9 cellular contexts compared by ENCODE assay signal in genomic region chr10:119250641-119251314, GRCh38. TPM values are rescaled to one million over a fixed set of nuclear protein-coding genes. Genes with fewer than 3 reads are reported as not detected.
DNase-seq lines count a peak whose midpoint lies in the region; ATAC-seq and TF ChIP-seq lines count a peak whose summit lies in the region.
"Had no signal": no experiment of that assay in that cellular context is flagged by ENCODE, and none has a peak within 500 bp of the region (broad histone marks: within the 10 kb centered on the region; RNA-seq: fewer than 3 reads in every experiment).

No MANE protein-coding gene starts in this region.

- H3K4me1 ChIP-seq in CD8-positive, alpha-beta T cell (ENCODE audit: insufficient read depth, low read length), result no peaks in the 10 kb centered on the region
- peaks cover 16 to 25% of the 10 kb centered on the region in 2 donors for H3K4me1 ChIP-seq in neuronal stem cell (ENCODE audit: control insufficient read depth in 2 of 2, insufficient read depth in 1 of 2, low read depth in 1 of 2, low read length in 2 of 2)

- no peak overlapping the region for H3K9ac ChIP-seq in neuronal stem cell (ENCODE audit: low read depth, low read length, poor library complexity)

- intact Hi-C loops in CD8-positive, alpha-beta T cell (cut with DNase I, micrococcal nuclease), result no loop called here

- H3K27ac Mint-ChIP-seq in CD8-positive, alpha-beta T cell, result peak overlapping the region; percentile 46

- H3K23ac ChIP-seq in neuronal stem cell (ENCODE audit: low read depth, low read length, poor library complexity), result no peak overlapping the region

- no peak overlapping the region for H4K8ac ChIP-seq in neuronal stem cell (ENCODE audit: low read depth, low read length)

- no peak overlapping the region for H3K4me3 Mint-ChIP-seq in CD8-positive, alpha-beta T cell

- DNase-seq in CD8-positive, alpha-beta T cell, result no peak
- DNase-seq in OCI-M2 (lab: John Stamatoyannopoulos, UW; ENCODE audit: unreplicated experiment) (peak; percentile 12), epidermal melanocyte (ENCODE audit: insufficient read length, low spot score) (peak; percentile 59), non-pigmented ciliary epithelial cell (ENCODE audit: low read depth) (peak; percentile 75), NCI-H2227 (lab: John Stamatoyannopoulos, UW; ENCODE audit: unreplicated experiment) (no peak), DMS53 (lab: John Stamatoyannopoulos, UW) (no peak), neuronal stem cell (ENCODE audit: low spot score) (no peak)
- no peak for DNase-seq in activated CD4-positive, alpha-beta T cell treated with anti-CD3 and anti-CD28 coated beads, Interleukin-2, amount 50 U/mL, for 4 hours
- DNase-seq: NCI-H1048 had no signal

- no peaks in the 10 kb centered on the region for H3K36me3 ChIP-seq in CD8-positive, alpha-beta T cell (ENCODE audit: insufficient read depth, low read length)
- no peaks in the 10 kb centered on the region for H3K36me3 ChIP-seq in neuronal stem cell (replicated peaks in 1 of 2; ENCODE audit: control insufficient read depth in 2 of 2, insufficient read depth in 2 of 2, low read length in 2 of 2)

- no peak overlapping the region for H3K18ac ChIP-seq in neuronal stem cell (ENCODE audit: low read length)

- H3K36me3 Mint-ChIP-seq in CD8-positive, alpha-beta T cell, result peaks cover 9% of the 10 kb centered on the region

- H3K27me3 Mint-ChIP-seq in CD8-positive, alpha-beta T cell (ENCODE audit: low read depth), result no peaks in the 10 kb centered on the region

- H2BK12ac ChIP-seq in neuronal stem cell (ENCODE audit: low read length), result no peak overlapping the region

- POLR2A ChIA-PET in CD8-positive, alpha-beta T cell (lab: Charles Lee), result no interaction called here

- ATAC-seq in CD8-positive, alpha-beta T cell, result no peak

- no peak overlapping the region for H3K4ac ChIP-seq in neuronal stem cell (ENCODE audit: low read length)

- WGBS in neuronal stem cell (ENCODE audit: extremely low coverage in 2 of 2, insufficient read length in 2 of 2, insufficient replicate concordance in 1 of 2), 2 donors, result no CpG with 5 or more reads among the region's 10 CpGs

- H2AFZ ChIP-seq in neuronal stem cell (ENCODE audit: low read length), result no peak overlapping the region

- no peak for TF ChIP-seq CTCF in CD8-positive, alpha-beta T cell (IDR thresholded peaks at IDR 0.05)

- H3K9me3 ChIP-seq in CD8-positive, alpha-beta T cell (ENCODE audit: low read length), result no peaks in the 10 kb centered on the region
- H3K9me3 ChIP-seq in neuronal stem cell (replicated peaks in 1 of 2; ENCODE audit: control insufficient read depth in 2 of 2, insufficient read depth in 1 of 2, low read depth in 1 of 2, low read length in 2 of 2), result no peaks in the 10 kb centered on the region

- no peak overlapping the region for H3K4me2 ChIP-seq in neuronal stem cell (ENCODE audit: insufficient read depth, low read length, poor library complexity, severe bottlenecking)

- H2BK5ac ChIP-seq in neuronal stem cell (ENCODE audit: low read length), result no peak overlapping the region

- no peak overlapping the region for H3K27ac ChIP-seq in CD8-positive, alpha-beta T cell (ENCODE audit: low read depth, low read length)
- H3K27ac ChIP-seq in neuronal stem cell (replicated peaks; ENCODE audit: low read length), result no peak overlapping the region

- peaks cover 14% of the 10 kb centered on the region for H3K4me1 Mint-ChIP-seq in CD8-positive, alpha-beta T cell (ENCODE audit: low read depth)

- CTCF ChIA-PET in CD8-positive, alpha-beta T cell (lab: Charles Lee), result interaction anchor here (1.4 kb wide), 1 partner anchor 44 kb away, joined by 3 read pairs; no protein-coding TSS in a partner anchor

- H3K14ac ChIP-seq in neuronal stem cell (ENCODE audit: low read length), result no peak overlapping the region

- no peak overlapping the region for H2BK15ac ChIP-seq in neuronal stem cell (ENCODE audit: low read length)

- H3K9me3 Mint-ChIP-seq in CD8-positive, alpha-beta T cell, result no peaks in the 10 kb centered on the region

- no peaks in the 10 kb centered on the region for H3K27me3 ChIP-seq in CD8-positive, alpha-beta T cell (ENCODE audit: insufficient read depth, low read length)
- no peaks in the 10 kb centered on the region for H3K27me3 ChIP-seq in neuronal stem cell (ENCODE audit: control insufficient read depth in 3 of 3, insufficient read depth in 3 of 3, low read depth in 1 of 3, low read length in 3 of 3)

- H2BK120ac ChIP-seq in neuronal stem cell (ENCODE audit: low read depth, low read length), result no peak overlapping the region

- H2AK5ac ChIP-seq in neuronal stem cell (ENCODE audit: low read depth, low read length), result no peak overlapping the region

- peaks cover 6% of the 10 kb centered on the region for H3K79me1 ChIP-seq in neuronal stem cell (ENCODE audit: low read depth, low read length)

- no peak overlapping the region for H4K91ac ChIP-seq in neuronal stem cell (ENCODE audit: low read depth, low read length, poor library complexity)

- no peak overlapping the region for H3K4me3 ChIP-seq in CD8-positive, alpha-beta T cell (ENCODE audit: low read depth, low read length)
- H3K4me3 ChIP-seq in neuronal stem cell (ENCODE audit: low read length in 2 of 2), result no peak overlapping the region

RNA-seq across cellular contexts. Expression of gene GRK5, which starts 43.4 kb away (rescaled TPM):
- total RNA-seq in CD8-positive, alpha-beta T cell, result 10 to 100 TPM; 15.6 to 16.2 TPM
- polyA plus RNA-seq in neuronal stem cell (2013, experiment 1 of 2), result 10.4 TPM
- polyA plus RNA-seq in neuronal stem cell (2013, experiment 2 of 2), result 10.9 TPM

Comparison
In these comparisons a context has a peak if more than half of its experiments do, and no peak if none do; other contexts are left out.
1. DNase-seq: peak in OCI-M2 (single experiment), epidermal melanocyte (single experiment) and non-pigmented ciliary epithelial cell (single experiment); none in CD8-positive, alpha-beta T cell (0 of 7), NCI-H2227 (single experiment), DMS53 (single experiment), neuronal stem cell (single experiment) and activated CD4-positive, alpha-beta T cell treated with anti-CD3 and anti-CD28 coated beads, Interleukin-2, amount 50 U/mL, for 4 hours (0 of 2).